ENCODE assay signal across 35 cellular contexts in genomic region chr1:169804941-169805340, GRCh38. TPM values are rescaled to one million over a fixed set of nuclear protein-coding genes. Genes with fewer than 3 reads are reported as not detected.
A peak's percentile ranks its signal among the peaks of the same experiment; 100 is the strongest.
DNase-seq lines count a peak whose midpoint lies in the region; TF ChIP-seq lines count a peak whose summit lies in the region.
"Had no signal": no experiment of that assay in that cellular context is flagged by ENCODE, and none has a peak within 500 bp of the region (broad histone marks: within the 10 kb centered on the region; RNA-seq: fewer than 3 reads in every experiment).

No MANE protein-coding gene starts in this region.

- no peak overlapping the region for H3K4me2 ChIP-seq in mammary epithelial cell (ENCODE audit: insufficient read depth, low read depth, low read length)
- H3K4me2 ChIP-seq in KMS-11: no peak overlapping the region; the same call in 1 of the 2 replicates
- H3K4me2 ChIP-seq in trophoblast cell (ENCODE audit: low read length): no peak overlapping the region
- H3K4me2 ChIP-seq: A549; BLaER1; BLaER1 treated with 17β-estradiol and CSF1 and Interleukin-3, amounts not matched to agents 10 nM and 100 nM had no signal

- DNase-seq in MCF 10A (ENCODE audit: unreplicated experiment): no peak
- no peak for DNase-seq in mammary epithelial cell
- DNase-seq in trophoblast cell: no peak
- no peak for DNase-seq in NCI-H1105 treated with DMSO at 0.1 percent for 48 hours (lab: John Stamatoyannopoulos, UW)
- DNase-seq in LoVo (ENCODE audit: low spot score): no peak
- no peak for DNase-seq in ecto neural progenitor cell (ENCODE audit: low spot score)
- DNase-seq: 8988T; ACHN; AML-193; BE2C; C1 segment of cervical spinal cord; Caco-2; Calu3; CD4-positive, alpha-beta memory T cell; CD4-positive, alpha-beta T cell; CD4-positive, CD25-positive, alpha-beta regulatory T cell; CD8-positive, alpha-beta memory T cell; CD8-positive, alpha-beta T cell; COR-L47; DMS 273 treated with DMSO at 0.1 percent for 48 hours; DMS153; DMS53; DMS79; DMS79 treated with DMSO at 0.1 percent for 48 hours; DND-41; EL had no signal

- H3K27ac ChIP-seq in mammary epithelial cell (ENCODE audit: insufficient read depth, low read depth, low read length): no peak overlapping the region
- H3K27ac ChIP-seq in HEK293 (ENCODE audit: extremely low read depth, low read depth, low read length): no peak overlapping the region
- H3K27ac ChIP-seq in KMS-11: peak overlapping the region; percentile 15; the same call in 1 of the 2 replicates
- no peak overlapping the region for H3K27ac ChIP-seq in trophoblast cell (ENCODE audit: low read depth, low read length)
- H3K27ac ChIP-seq: 22Rv1; A549; BLaER1; BLaER1 treated with 17β-estradiol and CSF1 and Interleukin-3, amounts not matched to agents 10 nM and 100 nM; C4-2B had no signal

- peak overlapping the region; percentile 42 for H3K27ac Mint-ChIP-seq in MCF 10A (ENCODE audit: low read depth, unreplicated experiment)
- H3K27ac Mint-ChIP-seq: B cell; CD4-positive, alpha-beta memory T cell; CD4-positive, alpha-beta T cell; CD8-positive, alpha-beta memory T cell; CD8-positive, alpha-beta T cell had no signal

- H3K4me1 ChIP-seq in mammary epithelial cell (ENCODE audit: insufficient read depth, low read length) (no peaks in the 10 kb centered on the region), HEK293 (ENCODE audit: control insufficient read depth, insufficient read depth, low read length) (no peaks in the 10 kb centered on the region), KMS-11 (ENCODE audit: low read depth, poor library complexity, severe bottlenecking) (peaks cover 20% of the 10 kb centered on the region), trophoblast cell (ENCODE audit: control insufficient read depth in 1 of 2, insufficient read depth in 2 of 2, low read length in 2 of 2) (peaks cover 0 to 1% of the 10 kb centered on the region in 2 experiments)
- H3K4me1 ChIP-seq: A549, BE2C, BLaER1, Caco-2 had no signal

- no peak overlapping the region for H4K91ac ChIP-seq in trophoblast cell (ENCODE audit: low read depth, low read length)

- H3K4ac ChIP-seq in trophoblast cell (ENCODE audit: low read depth, low read length): no peak overlapping the region

- no peak overlapping the region for H2BK120ac ChIP-seq in trophoblast cell (ENCODE audit: insufficient read depth, low read length, poor library complexity)

- CTCF ChIA-PET in MCF 10A (lab: Yijun Ruan, JAX): no interaction called here
- CTCF ChIA-PET in mammary epithelial cell (lab: Charles Lee; ENCODE audit: low non-redundant PET): no interaction called here
- CTCF ChIA-PET in HEK293 (lab: Yijun Ruan, JAX): no interaction called here

- peaks cover 22% of the 10 kb centered on the region for H3K36me3 Mint-ChIP-seq in MCF 10A (ENCODE audit: insufficient read depth, unreplicated experiment)

- no peak overlapping the region for H4K8ac ChIP-seq in trophoblast cell (ENCODE audit: low read depth, low read length)

- no peaks in the 10 kb centered on the region for H3K4me1 Mint-ChIP-seq in MCF 10A (ENCODE audit: insufficient read depth, unreplicated experiment)
- H3K4me1 Mint-ChIP-seq: B cell; CD4-positive, alpha-beta memory T cell had no signal

- H3K27me3 ChIP-seq in mammary epithelial cell (ENCODE audit: insufficient read depth, low read length) (no peaks in the 10 kb centered on the region), KMS-11 (ENCODE audit: insufficient read depth, low read depth) (no peaks in the 10 kb centered on the region), trophoblast cell (ENCODE audit: insufficient read depth, low read length) (no peaks in the 10 kb centered on the region)
- H3K27me3 ChIP-seq: BE2C; BLaER1; BLaER1 treated with 17β-estradiol and CSF1 and Interleukin-3, amounts not matched to agents 10 nM and 100 nM had no signal

- H3K36me3 ChIP-seq in mammary epithelial cell (ENCODE audit: insufficient read depth, low read length): peaks cover 16% of the 10 kb centered on the region
- H3K36me3 ChIP-seq in HEK293 (ENCODE audit: control insufficient read depth in 2 of 2, insufficient read depth in 1 of 2, low read length in 2 of 2): peaks cover 35 to 79% of the 10 kb centered on the region in 2 experiments
- H3K36me3 ChIP-seq in KMS-11 (ENCODE audit: insufficient read depth): peaks cover 9% of the 10 kb centered on the region; the same call in 1 of the 2 replicates
- H3K36me3 ChIP-seq in trophoblast cell (ENCODE audit: control insufficient read depth in 1 of 2, insufficient read depth in 2 of 2, low read length in 2 of 2): peaks cover 15 to 19% of the 10 kb centered on the region in 2 experiments

- intact Hi-C loops in MCF 10A (cut with micrococcal nuclease): loop anchor here (5.0 kb wide), 2 partner anchors 318 to 338 kb away; partner anchors contain the start of gene SLC19A2
- intact Hi-C loops in mammary epithelial cell (cut with micrococcal nuclease): loop anchor here (5.0 to 10.0 kb wide), 3 partner anchors 53 to 320 kb away; partner anchors contain the start of genes SELL and SLC19A2

- no TSS peak for BruUV-seq in MCF 10A (replicated peaks; lab: Mats Ljungman, UMichigan)
- no TSS peak for BruUV-seq in mammary epithelial cell (replicated peaks; lab: Mats Ljungman, UMichigan)

- H3K79me1 ChIP-seq in trophoblast cell (ENCODE audit: low read length): peaks cover 2% of the 10 kb centered on the region

- no peak overlapping the region for H3K9ac ChIP-seq in mammary epithelial cell (ENCODE audit: insufficient read depth, low read length)
- no peak overlapping the region for H3K9ac ChIP-seq in KMS-11
- H3K9ac ChIP-seq in trophoblast cell (ENCODE audit: low read length): peak overlapping the region; percentile 1
- H3K9ac ChIP-seq: BLaER1; BLaER1 treated with 17β-estradiol and CSF1 and Interleukin-3, amounts not matched to agents 10 nM and 100 nM had no signal

- whole genome bisulfite sequencing in mammary epithelial cell (ENCODE audit: low coverage, missing lambda C conversion rate): 100% methylated on average over 1 of the region's 2 CpGs
- no CpG with 5 or more reads among the region's 2 CpGs for WGBS in trophoblast cell (ENCODE audit: extremely low coverage, insufficient coverage, insufficient read length)

- H3K18ac ChIP-seq in trophoblast cell (ENCODE audit: low read length): no peak overlapping the region

- H4K20me1 ChIP-seq in mammary epithelial cell (ENCODE audit: insufficient read depth, low read length) (no peaks in the 10 kb centered on the region), KMS-11 (ENCODE audit: insufficient read depth) (no peaks in the 10 kb centered on the region)
- H4K20me1 ChIP-seq: BLaER1; BLaER1 treated with 17β-estradiol and CSF1 and Interleukin-3, amounts not matched to agents 10 nM and 100 nM had no signal

- H2AK5ac ChIP-seq in trophoblast cell (ENCODE audit: low read length): no peak overlapping the region

- H3K9me3 Mint-ChIP-seq in MCF 10A (ENCODE audit: unreplicated experiment): no peaks in the 10 kb centered on the region
- H3K9me3 Mint-ChIP-seq: CD14-positive monocyte; CD4-positive, alpha-beta memory T cell; CD4-positive, alpha-beta T cell; CD4-positive, CD25-positive, alpha-beta regulatory T cell; CD8-positive, alpha-beta memory T cell; CD8-positive, alpha-beta T cell had no signal

- POLR2A ChIA-PET in MCF 10A (lab: Yijun Ruan, JAX): no interaction called here
- POLR2A ChIA-PET in HEK293 (lab: Yijun Ruan, JAX): no interaction called here

- no peak overlapping the region for H4K12ac ChIP-seq in trophoblast cell (ENCODE audit: low read depth, low read length)

- H3K4me3 Mint-ChIP-seq in MCF 10A (ENCODE audit: unreplicated experiment): no peak overlapping the region
- H3K4me3 Mint-ChIP-seq: B cell; CD14-positive monocyte; CD4-positive, alpha-beta memory T cell; CD4-positive, alpha-beta T cell; CD4-positive, CD25-positive, alpha-beta regulatory T cell; CD8-positive, alpha-beta memory T cell; CD8-positive, alpha-beta T cell had no signal

- H3K9me3 ChIP-seq in mammary epithelial cell (replicated peaks; ENCODE audit: insufficient read depth, low read length): no peaks in the 10 kb centered on the region
- no peaks in the 10 kb centered on the region for H3K9me3 ChIP-seq in HEK293 (ENCODE audit: control insufficient read depth, insufficient read depth, low read depth, low read length)
- H3K9me3 ChIP-seq in trophoblast cell (ENCODE audit: insufficient read depth, low read depth, low read length): no peaks in the 10 kb centered on the region
- H3K9me3 ChIP-seq: A549; BE2C; BLaER1; BLaER1 treated with 17β-estradiol and CSF1 and Interleukin-3, amounts not matched to agents 10 nM and 100 nM; Caco-2 had no signal

- in situ Hi-C loops in mammary epithelial cell (cut with MboI; ENCODE audit: low sequenced_read_pairs in 2 of 2): loop anchor here (25.0 kb wide), 2 partner anchors 193 to 243 kb away; no protein-coding TSS in a partner anchor

- H3K27me3 Mint-ChIP-seq in MCF 10A (ENCODE audit: insufficient read depth, unreplicated experiment): no peaks in the 10 kb centered on the region
- H3K27me3 Mint-ChIP-seq: B cell; CD4-positive, alpha-beta memory T cell; CD4-positive, alpha-beta T cell; CD4-positive, CD25-positive, alpha-beta regulatory T cell; CD8-positive, alpha-beta memory T cell had no signal

- dilution Hi-C loops in mammary epithelial cell (cut with HindIII; ENCODE audit: low sequenced_read_pairs): no loop called here

- no peak overlapping the region for H3K14ac ChIP-seq in trophoblast cell (ENCODE audit: low read length)

- no peak overlapping the region for H3K23ac ChIP-seq in trophoblast cell (ENCODE audit: low read length)

- H2AFZ ChIP-seq in mammary epithelial cell (ENCODE audit: low read depth, low read length): no peak overlapping the region
- H2AFZ ChIP-seq in KMS-11 (ENCODE audit: low read depth): no peak overlapping the region
- H2AFZ ChIP-seq in trophoblast cell (ENCODE audit: insufficient read depth, low read length, poor library complexity): no peak overlapping the region

- H3K4me3 ChIP-seq in mammary epithelial cell (replicated peaks in 1 of 3; ENCODE audit: insufficient read depth in 1 of 3, low read depth in 2 of 3, low read length in 3 of 3): no peak overlapping the region
- H3K4me3 ChIP-seq in HEK293 (ENCODE audit: low read depth, low read length): no peak overlapping the region
- H3K4me3 ChIP-seq in KMS-11 (IDR thresholded peaks at IDR 0.05; ENCODE audit: insufficient read depth, low read depth, low read length): no peak overlapping the region
- no peak overlapping the region for H3K4me3 ChIP-seq in trophoblast cell (ENCODE audit: low read depth, low read length)
- H3K4me3 ChIP-seq: A549; BLaER1; BLaER1 treated with 17β-estradiol and CSF1 and Interleukin-3, amounts not matched to agents 10 nM and 100 nM had no signal

- H2BK5ac ChIP-seq in trophoblast cell (ENCODE audit: low read depth, low read length, poor library complexity): no peak overlapping the region

- peaks cover 3% of the 10 kb centered on the region for H3K79me2 ChIP-seq in mammary epithelial cell (ENCODE audit: insufficient read depth, low read length)
- H3K79me2 ChIP-seq in KMS-11 (ENCODE audit: insufficient read depth, low read depth): no peaks in the 10 kb centered on the region
- no peaks in the 10 kb centered on the region for H3K79me2 ChIP-seq in trophoblast cell (ENCODE audit: control insufficient read depth, insufficient read depth, low read length, poor library complexity)

- TF ChIP-seq CTCF in MCF 10A (IDR thresholded peaks at IDR 0.05; ENCODE audit: unreplicated experiment) (no peak), mammary epithelial cell (conservative IDR thresholded peaks at IDR 0.05 in 1 of 2, IDR thresholded peaks at IDR 0.05 in 1 of 2; ENCODE audit: extremely low read depth in 1 of 2, insufficient read depth in 1 of 2, low read depth in 1 of 2, low read length in 2 of 2) (no peak), HEK293 (tag by site-specific recombination; IDR thresholded peaks at IDR 0.05) (no peak), KMS-11 (conservative IDR thresholded peaks at IDR 0.05; ENCODE audit: low read depth, low read length) (no peak)

- H2BK12ac ChIP-seq in trophoblast cell (ENCODE audit: low read length): peak overlapping the region; percentile 17

RNA-seq across cellular contexts. Expression of gene METTL18, which starts 10.2 kb away (rescaled TPM):
- total RNA-seq in MCF 10A (2022) (2.8 and 4.1 TPM in 2 replicates), mammary epithelial cell (1 to 10 TPM; 4.3 to 6.0 TPM)
- 2.6 TPM for polyA plus RNA-seq in mammary epithelial cell
- not detected for polyA minus RNA-seq in mammary epithelial cell
- 5.6 and 6.0 TPM in 2 replicates for polyA plus RNA-seq in trophoblast cell (2013)
